Comparison of ENCODE assay signal across 11 cellular contexts in genomic region chr2:9639000-9639602, GRCh38. TPM values are rescaled to one million over a fixed set of nuclear protein-coding genes. Genes with fewer than 3 reads are reported as not detected.
DNase-seq lines count a peak whose midpoint lies in the region; ATAC-seq and TF ChIP-seq lines count a peak whose summit lies in the region.
"Had no signal": no experiment of that assay in that cellular context is flagged by ENCODE, and none has a peak within 500 bp of the region (broad histone marks: within the 10 kb centered on the region; RNA-seq: fewer than 3 reads in every experiment).

No MANE protein-coding gene starts in this region.

- peak overlapping the region; percentile 29 for H2BK15ac ChIP-seq in IMR-90 (ENCODE audit: low read depth, low read length)

- H3K18ac ChIP-seq in IMR-90 (ENCODE audit: low read depth, low read length) = peak overlapping the region; percentile 30

- H3K4me3 ChIP-seq in IMR-90 (ENCODE audit: insufficient read depth, low read depth, low read length) (no peak overlapping the region), choroid plexus epithelial cell (ENCODE audit: low read depth, low read length) (peak overlapping the region; percentile 7), mesodermal cell (ENCODE audit: extremely low read depth, insufficient read depth, low read length, poor library complexity, severe bottlenecking) (no peak overlapping the region), tibial nerve (no peak overlapping the region)

- no TSS peak for BruUV-seq in IMR-90 (replicated peaks; lab: Mats Ljungman, UMichigan)

- ATAC-seq in IMR-90 (ENCODE audit: low read depth) = peak; percentile 53

- dilution Hi-C loops in IMR-90 (cut with HindIII; ENCODE audit: low sequenced_read_pairs, unreplicated experiment) = no loop called here

- TF ChIP-seq CTCF in IMR-90 (conservative IDR thresholded peaks at IDR 0.05; ENCODE audit: low read depth, low read length) = no peak
- TF ChIP-seq CTCF in choroid plexus epithelial cell (conservative IDR thresholded peaks at IDR 0.05; ENCODE audit: low read depth, low read length) = no peak
- TF ChIP-seq CTCF in tibial nerve (IDR thresholded peaks at IDR 0.05) = no peak

- intact Hi-C loops in IMR-90 (cut with micrococcal nuclease) = loop anchor here (1.0 to 10.0 kb wide), 3 partner anchors 16 to 494 kb away; no protein-coding TSS in a partner anchor

- no peak for DNase-seq in IMR-90
- DNase-seq in choroid plexus epithelial cell (ENCODE audit: low read depth) = peak; percentile 52
- DNase-seq in tibial nerve (ENCODE audit: low spot score in 2 of 2) = no peak
- DNase-seq in NCI-H187 (lab: John Stamatoyannopoulos, UW) = no peak
- no peak for DNase-seq in NCI-H146 (lab: John Stamatoyannopoulos, UW)
- DNase-seq in SIG-M5 treated with dmso at 0.1 percent for 504 hours (lab: John Stamatoyannopoulos, UW; ENCODE audit: unreplicated experiment) = no peak
- DNase-seq: MV-4-11, naive B cell, NCI-H446, SHP77 had no signal

- H3K9me3 ChIP-seq in IMR-90 (ENCODE audit: control insufficient read depth, insufficient read depth, low read length) (no peaks in the 10 kb centered on the region), mesodermal cell (ENCODE audit: control insufficient read depth, low read length) (no peaks in the 10 kb centered on the region), tibial nerve (no peaks in the 10 kb centered on the region)

- H2AFZ ChIP-seq in IMR-90 (replicated peaks; ENCODE audit: low read length, poor library complexity) = peak overlapping the region; percentile 71

- H3K27ac ChIP-seq in IMR-90 (ENCODE audit: insufficient read depth, low read length) (peak overlapping the region; percentile 67), mesodermal cell (ENCODE audit: low read depth, low read length, severe bottlenecking) (peak overlapping the region; percentile 73), tibial nerve (peak overlapping the region in 3 of 4 donors; percentile 13 to 65 (median 26))

- H2AK9ac ChIP-seq in IMR-90 (replicated peaks; ENCODE audit: low read depth, low read length, poor library complexity) = peak overlapping the region; percentile 12

- peaks cover 0 to 15% of the 10 kb centered on the region in 2 experiments; a peak in 1 of 4 replicates for H3K79me1 ChIP-seq in IMR-90 (ENCODE audit: low read depth in 1 of 2, low read length in 2 of 2)

- H4K91ac ChIP-seq in IMR-90 (ENCODE audit: insufficient read depth, low read depth, low read length) = peak overlapping the region; percentile 54

- H3K36me3 ChIP-seq in IMR-90 (ENCODE audit: control insufficient read depth, insufficient read depth, low read length) (no peaks in the 10 kb centered on the region), mesodermal cell (ENCODE audit: control insufficient read depth, insufficient read depth, low read length) (no peaks in the 10 kb centered on the region), tibial nerve (no peaks in the 10 kb centered on the region)

- POLR2A ChIA-PET in IMR-90 (lab: Charles Lee; ENCODE audit: unreplicated experiment) = no interaction called here

- peak overlapping the region; percentile 73 for H3K14ac ChIP-seq in IMR-90 (replicated peaks; ENCODE audit: low read depth, low read length)

- H2BK5ac ChIP-seq in IMR-90 (ENCODE audit: low read depth, low read length, poor library complexity, severe bottlenecking) = peak overlapping the region; percentile 75

- peak overlapping the region; percentile 27 for H3K4me2 ChIP-seq in IMR-90 (ENCODE audit: low read depth, low read length)

- H3K56ac ChIP-seq in IMR-90 (ENCODE audit: extremely low read depth, insufficient read depth, low read length) = peak overlapping the region; percentile 42

- CTCF ChIA-PET in IMR-90 (lab: Yijun Ruan, JAX) = interaction anchor here (0.9 to 1.2 kb wide), 2 partner anchors 9 to 11 kb away, joined by 3 read pairs; no protein-coding TSS in a partner anchor

- peak overlapping the region; percentile 39; the same call in 1 of the 2 replicates for H3K9ac ChIP-seq in IMR-90 (ENCODE audit: low read depth, low read length)

- peak overlapping the region; percentile 77 for H2BK120ac ChIP-seq in IMR-90 (ENCODE audit: low read depth, low read length)

- no peak for TF ChIP-seq POLR2A in IMR-90 (IDR thresholded peaks at IDR 0.05; ENCODE audit: low read depth, low read length)
- no peak for TF ChIP-seq POLR2A in tibial nerve (IDR thresholded peaks at IDR 0.05)

- peak overlapping the region; percentile 61 for H3K23ac ChIP-seq in IMR-90 (ENCODE audit: low read depth, low read length)

- H3K27me3 ChIP-seq in IMR-90 (ENCODE audit: control insufficient read depth, insufficient read depth, low read length) (no peaks in the 10 kb centered on the region), tibial nerve (no peaks in the 10 kb centered on the region)

- no peak for TF ChIP-seq EP300 in tibial nerve (IDR thresholded peaks at IDR 0.05)

- peak overlapping the region; percentile 74 for H2AK5ac ChIP-seq in IMR-90 (ENCODE audit: low read depth, low read length)

- H2BK20ac ChIP-seq in IMR-90 (ENCODE audit: low read depth, low read length) = peak overlapping the region; percentile 88

- peaks cover 24% of the 10 kb centered on the region for H3K4me1 ChIP-seq in IMR-90 (ENCODE audit: control insufficient read depth, insufficient read depth, low read length)
- peaks cover 47% of the 10 kb centered on the region for H3K4me1 ChIP-seq in mesodermal cell (ENCODE audit: control insufficient read depth, insufficient read depth, low read length, poor library complexity, severe bottlenecking)
- H3K4me1 ChIP-seq in tibial nerve = peaks cover 0 to 27% (median 19%) of the 10 kb centered on the region in 4 donors

- WGBS in IMR-90 (ENCODE audit: extremely low coverage in 2 of 2, insufficient read length in 1 of 2), 2 experiments = 9% methylated on average over 2 of the region's 6 CpGs; no CpG with 5 or more reads in 1 of the 2 experiments
- 76% methylated on average over 5 to 6 of the region's 6 CpGs for WGBS in mesodermal cell (ENCODE audit: insufficient coverage in 2 of 2), 2 experiments
- 55% methylated on average over 6 of the region's 6 CpGs for WGBS in tibial nerve, 2 donors

- H3K4ac ChIP-seq in IMR-90 (ENCODE audit: low read depth, low read length) = peak overlapping the region; percentile 88

- peak overlapping the region in 1 of 2 experiments; percentile 55; a peak in 2 of 4 replicates for H4K8ac ChIP-seq in IMR-90 (ENCODE audit: low read depth in 2 of 2, low read length in 2 of 2)

- no peaks in the 10 kb centered on the region for H4K20me1 ChIP-seq in IMR-90 (ENCODE audit: insufficient read depth, low read length)

- H3K9me1 ChIP-seq in IMR-90 (ENCODE audit: insufficient read depth, low read length) = peaks cover 33% of the 10 kb centered on the region

- 0 out of 2 replicates have a peak overlapping the region, but pooled peaks have one; percentile 2 for H4K5ac ChIP-seq in IMR-90 (ENCODE audit: low read depth, low read length)

- no peak for TF ChIP-seq RAD21 in IMR-90 (IDR thresholded peaks at IDR 0.05; ENCODE audit: low read length)

- in situ Hi-C loops in IMR-90 (cut with MboI; ENCODE audit: low sequenced_read_pairs) = no loop called here

TF ChIP-seq in IMR-90, 13 proteins besides CTCF, POLR2A, EP300 and RAD21:
- TF ChIP-seq BHLHE40 (IDR thresholded peaks at IDR 0.05; ENCODE audit: low read depth, low read length) (no peak), MXI1 (IDR thresholded peaks at IDR 0.05; ENCODE audit: borderline replicate concordance, low read depth, low read length) (no peak), RFX5 (IDR thresholded peaks at IDR 0.05; ENCODE audit: low read depth, low read length) (no peak), MAZ (IDR thresholded peaks at IDR 0.05; ENCODE audit: borderline replicate concordance, low read depth, low read length) (no peak), RCOR1 (IDR thresholded peaks at IDR 0.05; ENCODE audit: insufficient replicate concordance, low read length) (no peak), FOS (IDR thresholded peaks at IDR 0.05; ENCODE audit: low read depth, low read length) (no peak), SMC3 (IDR thresholded peaks at IDR 0.05; ENCODE audit: low read depth, low read length) (no peak), USF2 (IDR thresholded peaks at IDR 0.05; ENCODE audit: low read depth, low read length) (no peak), MAFK (IDR thresholded peaks at IDR 0.05; ENCODE audit: low read depth, low read length) (no peak), CEBPB (IDR thresholded peaks at IDR 0.05; ENCODE audit: low read depth, low read length) (no peak), NFE2L2 (IDR thresholded peaks at IDR 0.05; ENCODE audit: low read depth, low read length) (no peak), CHD1 (IDR thresholded peaks at IDR 0.05; ENCODE audit: low read depth, low read length) (no peak)

RNA-seq across cellular contexts. Expression of gene YWHAQ, which starts 8.3 kb away (rescaled TPM):
- total RNA-seq in IMR-90 (2012; rRNA removed) = 196 and 249 TPM in 2 replicates
- polyA plus RNA-seq in IMR-90 (2012; rRNA removed) = 217 and 255 TPM in 2 replicates
- 73.8 and 128 TPM in 2 replicates for polyA plus RNA-seq in IMR-90 (2012; cell fraction: cytosol; rRNA removed)
- 40.5 and 94.4 TPM in 2 replicates for polyA plus RNA-seq in IMR-90 (2012; cell fraction: nucleus; rRNA removed; ENCODE audit: low replicate concordance)
- polyA plus RNA-seq in mesodermal cell (2013, experiment 1 of 2) = 559 TPM
- polyA plus RNA-seq in mesodermal cell (2013, experiment 2 of 2) = 570 TPM
- 100 to 1,000 TPM; 166 to 213 (median 185) TPM for total RNA-seq in tibial nerve
